In the genomic region with DNA sequence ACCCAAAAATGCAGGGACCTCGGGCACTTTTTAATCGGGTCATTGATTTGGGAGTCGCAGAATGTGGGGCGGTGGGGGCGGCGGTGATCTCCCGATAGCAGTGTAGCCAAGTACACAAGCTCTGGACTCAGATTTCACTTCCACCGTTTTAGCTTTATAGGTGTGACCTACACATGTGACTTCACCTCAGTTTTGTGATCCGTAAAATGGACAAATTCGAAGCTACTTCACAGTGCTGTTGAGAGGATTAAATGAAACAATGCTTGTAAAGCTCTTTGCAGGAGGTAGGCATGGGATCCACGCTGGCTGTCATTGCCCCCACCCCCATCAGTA, we compare ENCODE assay signal across 6 cellular contexts. TPM values are rescaled to one million over a fixed set of nuclear protein-coding genes. Genes with fewer than 3 reads are reported as not detected.
DNase-seq lines count a peak whose midpoint lies in the region; ATAC-seq, FAIRE-seq and TF ChIP-seq lines count a peak whose summit lies in the region.

No MANE protein-coding gene starts in this region.

- no peaks in the 10 kb centered on the region for H3F3A ChIP-seq in GM23248 (ENCODE audit: insufficient read depth)

- peak; percentile 43 for DNase-seq in GM23248
- DNase-seq in SK-MEL-5 (ENCODE audit: low read depth, low spot score), result peak; percentile 27
- DNase-seq in keratinocyte (ENCODE audit: low read depth, low spot score), result no peak
- no peak for DNase-seq in activated CD4-positive, alpha-beta T cell treated with anti-CD3 and anti-CD28 coated beads, Interleukin-2, amount 50 U/mL, for 1 hour
- DNase-seq in SKM-1 (lab: John Stamatoyannopoulos, UW; ENCODE audit: unreplicated experiment), result no peak

- TF ChIP-seq CTCF in keratinocyte (optimal IDR thresholded peaks at IDR 0.05 in 1 of 3, IDR thresholded peaks at IDR 0.05 in 1 of 3, conservative IDR thresholded peaks at IDR 0.05 in 1 of 3; ENCODE audit: extremely low read depth in 1 of 3, insufficient read depth in 2 of 3, low read length in 3 of 3), result no peak

- H3K27me3 ChIP-seq in GM23248 (replicated peaks; ENCODE audit: insufficient read depth) (no peaks in the 10 kb centered on the region), keratinocyte (ENCODE audit: control insufficient read depth, extremely low read depth, insufficient read depth, low read length) (no peaks in the 10 kb centered on the region)

- FAIRE-seq in keratinocyte (lab: Jason Lieb, UNC), result no peak

- no peaks in the 10 kb centered on the region for H3K36me3 ChIP-seq in GM23248 (ENCODE audit: low read depth)
- peaks cover 2 to 15% of the 10 kb centered on the region in 2 experiments for H3K36me3 ChIP-seq in keratinocyte (ENCODE audit: control insufficient read depth in 2 of 2, extremely low read depth in 1 of 2, insufficient read depth in 2 of 2, low read length in 2 of 2)

- no peaks in the 10 kb centered on the region for H3K9me2 ChIP-seq in GM23248 (ENCODE audit: insufficient read depth)

- H3K9me3 ChIP-seq in GM23248 (ENCODE audit: low read depth) (no peaks in the 10 kb centered on the region), keratinocyte (ENCODE audit: control insufficient read depth, low read depth, low read length) (no peaks in the 10 kb centered on the region)

- dilution Hi-C loops in keratinocyte (cut with MboI; ENCODE audit: extremely low pct_ligation_motif_present, low sequenced_read_pairs), result no loop called here

- H3K79me2 ChIP-seq in GM23248 (ENCODE audit: insufficient read depth) (peaks cover 52% of the 10 kb centered on the region), keratinocyte (ENCODE audit: control insufficient read depth, insufficient read depth, low read length) (peaks cover 46% of the 10 kb centered on the region)

- H3K27ac ChIP-seq in GM23248 (peak overlapping the region; percentile 93), keratinocyte (ENCODE audit: control insufficient read depth, insufficient read depth, low read length) (peak overlapping the region; percentile 95)

- H3K4me2 ChIP-seq in GM23248 (ENCODE audit: unreplicated experiment) (peak overlapping the region; percentile 90), keratinocyte (ENCODE audit: control insufficient read depth, extremely low read depth, insufficient read depth, low read depth, low read length) (peak overlapping the region; percentile 96)

- H4K20me1 ChIP-seq in GM23248 (ENCODE audit: insufficient read depth) (no peaks in the 10 kb centered on the region), keratinocyte (ENCODE audit: control insufficient read depth, extremely low read depth, insufficient read depth, low read length) (no peaks in the 10 kb centered on the region)

- peak overlapping the region; percentile 81 for H3K4me3 ChIP-seq in GM23248
- H3K4me3 ChIP-seq in keratinocyte (ENCODE audit: control insufficient read depth in 2 of 3, extremely low read depth in 1 of 3, insufficient read depth in 2 of 3, low read depth in 1 of 3, low read length in 3 of 3), result peak overlapping the region; percentile 77 to 91 (median 87)

- peaks cover 3% of the 10 kb centered on the region; the same call in 1 of the 2 replicates for H3K4me1 ChIP-seq in GM23248 (ENCODE audit: insufficient read depth)
- peaks cover 14% of the 10 kb centered on the region for H3K4me1 ChIP-seq in keratinocyte (ENCODE audit: control insufficient read depth, extremely low read depth, insufficient read depth, low read length)

- peak overlapping the region; percentile 84 for H2AFZ ChIP-seq in GM23248
- H2AFZ ChIP-seq in keratinocyte (ENCODE audit: control insufficient read depth, low read length), result peak overlapping the region; percentile 89

- H3K9me1 ChIP-seq in keratinocyte (ENCODE audit: control insufficient read depth, extremely low read depth, insufficient read depth, low read length), result no peaks in the 10 kb centered on the region

- no peak for ATAC-seq in HG02642 (IDR thresholded peaks at IDR 0.05; ENCODE audit: poor library complexity, unreplicated experiment)

- WGBS in GM23248 (ENCODE audit: low coverage in 1 of 2, low lambda C conversion rate in 2 of 2, missing lambda C conversion rate in 2 of 2), 2 experiments, result 3% methylated on average over 11 of the region's 11 CpGs

- in situ Hi-C loops in GM23248 (cut with MboI), result no loop called here
- in situ Hi-C loops in SK-MEL-5 (cut with HindIII; ENCODE audit: low pct_unique_long_range_greater_than_20kb, low sequenced_read_pairs), result no loop called here

- peak overlapping the region; percentile 97 for H3K9ac ChIP-seq in GM23248
- H3K9ac ChIP-seq in keratinocyte (ENCODE audit: control insufficient read depth, extremely low read depth, insufficient read depth, low read length), result peak overlapping the region; percentile 98

RNA-seq across cellular contexts. Expression of a gene that starts 0.5 kb away (rescaled TPM):
- total RNA-seq in GM23248 (2014; rRNA removed; shearing (Covaris generic)), result 16.2 and 19.2 TPM in 2 replicates
- polyA plus RNA-seq in GM23248 (2016; fragmentation: Nextera tagmentation; extraction: Ambion mirVana), result 12.5 and 15.6 TPM in 2 replicates
- total RNA-seq in SK-MEL-5 (2014; rRNA removed; shearing (Covaris generic)), result 38.8 and 39.1 TPM in 2 replicates
- polyA plus RNA-seq in SK-MEL-5 (2015; cell fraction: cytosol; rRNA removed), result 44.7 and 50.9 TPM in 2 replicates
- polyA plus RNA-seq in SK-MEL-5 (2015; cell fraction: nucleus; rRNA removed), result 10.3 and 16.5 TPM in 2 replicates
- 11.8 to 14.5 TPM (median 14.5 TPM) in 3 replicates for polyA plus RNA-seq in keratinocyte
- 3.5 TPM for polyA plus RNA-seq in keratinocyte (2011; ENCODE audit: low read depth)
- 10.5 and 16.6 TPM in 2 replicates for polyA plus RNA-seq in keratinocyte (2011; cell fraction: cytosol; rRNA removed)
- polyA plus RNA-seq in keratinocyte (2011; cell fraction: nucleus; rRNA removed), result 5.8 and 7.6 TPM in 2 replicates
- 9.1 and 16.3 TPM in 2 replicates for polyA plus RNA-seq in keratinocyte (2012; ENCODE audit: low replicate concordance)
- 8.0 to 9.3 TPM (median 8.6 TPM) in 3 replicates for polyA minus RNA-seq in keratinocyte
- polyA minus RNA-seq in keratinocyte (2011; cell fraction: cytosol; rRNA and poly(A)+ RNA removed), result 20.1 TPM
- 4.2 and 4.8 TPM in 2 replicates for polyA minus RNA-seq in keratinocyte (2011; cell fraction: nucleus; rRNA and poly(A)+ RNA removed)

RNA-seq across cellular contexts. Expression of a gene that starts 0.7 kb away (rescaled TPM):
- total RNA-seq in GM23248 (2014; rRNA removed; shearing (Covaris generic)), result 34.9 and 44.5 TPM in 2 replicates
- polyA plus RNA-seq in GM23248 (2016; fragmentation: Nextera tagmentation; extraction: Ambion mirVana), result 27.7 and 28.1 TPM in 2 replicates
- 60.4 and 73.4 TPM in 2 replicates for total RNA-seq in SK-MEL-5 (2014; rRNA removed; shearing (Covaris generic))
- 109 and 119 TPM in 2 replicates for polyA plus RNA-seq in SK-MEL-5 (2015; cell fraction: cytosol; rRNA removed)
- polyA plus RNA-seq in SK-MEL-5 (2015; cell fraction: nucleus; rRNA removed), result 66.3 and 74.1 TPM in 2 replicates
- polyA plus RNA-seq in keratinocyte, result 42.1 to 47.3 TPM (median 44.6 TPM) in 3 replicates
- polyA plus RNA-seq in keratinocyte (2011; ENCODE audit: low read depth), result 140 TPM
- polyA plus RNA-seq in keratinocyte (2011; cell fraction: cytosol; rRNA removed), result 27.7 and 54.7 TPM in 2 replicates
- polyA plus RNA-seq in keratinocyte (2011; cell fraction: nucleus; rRNA removed), result 61.3 and 74.7 TPM in 2 replicates
- polyA plus RNA-seq in keratinocyte (2012; ENCODE audit: low replicate concordance), result 28.7 and 46.8 TPM in 2 replicates
- polyA minus RNA-seq in keratinocyte, result 38.0 to 74.1 TPM (median 38.7 TPM) in 3 replicates
- 35.7 TPM for polyA minus RNA-seq in keratinocyte (2011; cell fraction: cytosol; rRNA and poly(A)+ RNA removed)
- 22.9 and 31.4 TPM in 2 replicates for polyA minus RNA-seq in keratinocyte (2011; cell fraction: nucleus; rRNA and poly(A)+ RNA removed)

RNA-seq across cellular contexts. Expression of a gene that starts 35.3 kb away (rescaled TPM):
- 9.0 and 11.6 TPM in 2 replicates for total RNA-seq in GM23248 (2014; rRNA removed; shearing (Covaris generic))
- polyA plus RNA-seq in GM23248 (2016; fragmentation: Nextera tagmentation; extraction: Ambion mirVana), result 15.9 and 17.6 TPM in 2 replicates
- total RNA-seq in SK-MEL-5 (2014; rRNA removed; shearing (Covaris generic)), result 14.3 and 16.3 TPM in 2 replicates
- polyA plus RNA-seq in SK-MEL-5 (2015; cell fraction: cytosol; rRNA removed), result 45.7 and 80.2 TPM in 2 replicates
- polyA plus RNA-seq in SK-MEL-5 (2015; cell fraction: nucleus; rRNA removed), result 165 and 212 TPM in 2 replicates
- 6.8 to 13.9 TPM (median 8.0 TPM) in 3 replicates for polyA plus RNA-seq in keratinocyte
- polyA plus RNA-seq in keratinocyte (2011; ENCODE audit: low read depth), result 5.1 TPM
- polyA plus RNA-seq in keratinocyte (2011; cell fraction: cytosol; rRNA removed), result 4.0 and 5.0 TPM in 2 replicates
- polyA plus RNA-seq in keratinocyte (2011; cell fraction: nucleus; rRNA removed), result 33.9 and 38.8 TPM in 2 replicates
- polyA plus RNA-seq in keratinocyte (2012; ENCODE audit: low replicate concordance), result 11.8 and 13.3 TPM in 2 replicates
- 11.1 to 34.4 TPM (median 17.2 TPM) in 3 replicates for polyA minus RNA-seq in keratinocyte
- polyA minus RNA-seq in keratinocyte (2011; cell fraction: cytosol; rRNA and poly(A)+ RNA removed), result 12.3 TPM
- 28.4 and 32.3 TPM in 2 replicates for polyA minus RNA-seq in keratinocyte (2011; cell fraction: nucleus; rRNA and poly(A)+ RNA removed)

RNA-seq across cellular contexts. Expression of a gene that starts 36.5 kb away (rescaled TPM):
- total RNA-seq in GM23248 (2014; rRNA removed; shearing (Covaris generic)), result not detected in 2 replicates
- polyA plus RNA-seq in GM23248 (2016; fragmentation: Nextera tagmentation; extraction: Ambion mirVana) (not detected in 2 replicates), keratinocyte (not detected in 3 replicates)
- not detected in 2 replicates for total RNA-seq in SK-MEL-5 (2014; rRNA removed; shearing (Covaris generic))
- polyA plus RNA-seq in SK-MEL-5 (2015; cell fraction: cytosol; rRNA removed), result not detected in 2 replicates
- polyA plus RNA-seq in SK-MEL-5 (2015; cell fraction: nucleus; rRNA removed), result not detected in 2 replicates
- not detected for polyA plus RNA-seq in keratinocyte (2011; ENCODE audit: low read depth)
- not detected in 2 replicates for polyA plus RNA-seq in keratinocyte (2011; cell fraction: cytosol; rRNA removed)
- polyA plus RNA-seq in keratinocyte (2011; cell fraction: nucleus; rRNA removed), result not detected in 2 replicates
- not detected in 2 replicates for polyA plus RNA-seq in keratinocyte (2012; ENCODE audit: low replicate concordance)
- polyA minus RNA-seq in keratinocyte, result not detected in 3 replicates
- not detected for polyA minus RNA-seq in keratinocyte (2011; cell fraction: cytosol; rRNA and poly(A)+ RNA removed)
- polyA minus RNA-seq in keratinocyte (2011; cell fraction: nucleus; rRNA and poly(A)+ RNA removed), result not detected in 2 replicates

RNA-seq across cellular contexts. Expression of a gene that starts 50.4 kb away (rescaled TPM):
- total RNA-seq in GM23248 (2014; rRNA removed; shearing (Covaris generic)), result not detected in 2 replicates
- polyA plus RNA-seq in GM23248 (2016; fragmentation: Nextera tagmentation; extraction: Ambion mirVana) (not detected in 2 replicates), keratinocyte (0.05 to 0.17 TPM (median 0.06 TPM) in 3 replicates)
- total RNA-seq in SK-MEL-5 (2014; rRNA removed; shearing (Covaris generic)), result 0.74 and 0.85 TPM in 2 replicates
- 1.3 and 2.2 TPM in 2 replicates for polyA plus RNA-seq in SK-MEL-5 (2015; cell fraction: cytosol; rRNA removed)
- polyA plus RNA-seq in SK-MEL-5 (2015; cell fraction: nucleus; rRNA removed), result 9.1 and 9.8 TPM in 2 replicates
- polyA plus RNA-seq in keratinocyte (2011; ENCODE audit: low read depth), result 3.0 TPM
- 0.06 and 0.13 TPM in 2 replicates for polyA plus RNA-seq in keratinocyte (2011; cell fraction: cytosol; rRNA removed)
- 0.28 and 0.62 TPM in 2 replicates for polyA plus RNA-seq in keratinocyte (2011; cell fraction: nucleus; rRNA removed)
- 0.05 and 4.5 TPM in 2 replicates for polyA plus RNA-seq in keratinocyte (2012; ENCODE audit: low replicate concordance)
- 0.10 to 0.33 TPM in 2 of 3 replicates, not detected in the other for polyA minus RNA-seq in keratinocyte
- polyA minus RNA-seq in keratinocyte (2011; cell fraction: cytosol; rRNA and poly(A)+ RNA removed), result not detected
- polyA minus RNA-seq in keratinocyte (2011; cell fraction: nucleus; rRNA and poly(A)+ RNA removed), result 0.31 and 0.84 TPM in 2 replicates

Comparison
In these comparisons a context has a peak if more than half of its experiments do, and no peak if none do; other contexts are left out.
1. DNase-seq: peak in GM23248 (single experiment) and SK-MEL-5 (single experiment); none in keratinocyte (single experiment), activated CD4-positive, alpha-beta T cell treated with anti-CD3 and anti-CD28 coated beads, Interleukin-2, amount 50 U/mL, for 1 hour (single experiment) and SKM-1 (single experiment).